18 cellular contexts compared by ENCODE assay signal in the genomic region with DNA sequence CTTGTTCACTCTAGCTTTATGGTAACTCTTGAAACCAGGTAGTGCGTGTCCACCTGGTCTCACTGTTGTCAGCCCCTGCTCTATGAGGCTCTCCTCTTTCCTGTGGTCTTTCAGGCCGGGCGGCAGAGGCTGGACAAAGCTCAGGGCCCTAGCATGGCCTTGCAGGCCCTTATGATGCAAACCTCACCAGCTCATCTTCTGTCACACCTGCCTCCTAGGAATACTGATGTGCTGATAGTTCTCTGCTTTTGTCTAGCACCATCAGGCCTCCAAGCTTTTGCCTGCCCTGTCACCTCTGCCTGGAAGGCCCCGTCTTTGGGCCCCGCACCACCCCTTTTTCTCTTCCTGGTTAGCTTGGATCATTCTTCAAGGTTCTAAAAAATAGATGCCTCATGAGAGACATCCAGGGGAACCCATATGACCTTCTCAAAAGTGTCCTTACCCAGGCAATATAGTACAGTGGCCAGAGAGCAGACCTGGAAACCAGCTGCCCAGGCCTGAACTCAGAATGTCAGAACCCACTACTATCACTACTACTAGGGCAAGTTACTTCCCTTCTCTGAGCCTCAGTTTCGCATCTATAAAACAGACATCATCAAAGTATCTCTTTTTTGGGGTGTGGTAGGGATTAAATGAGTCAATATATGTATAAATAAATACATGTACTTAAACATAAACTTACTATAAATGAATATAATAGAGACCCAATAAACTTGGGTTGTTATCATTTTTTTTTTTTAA.
DNase-seq lines count a peak whose midpoint lies in the region; ATAC-seq and TF ChIP-seq lines count a peak whose summit lies in the region.
"Had no signal": no experiment of that assay in that cellular context is flagged by ENCODE, and none has a peak within 500 bp of the region (broad histone marks: within the 10 kb centered on the region; RNA-seq: fewer than 3 reads in every experiment).

No MANE protein-coding gene starts in this region.

- no peaks in the 10 kb centered on the region for H3K36me3 ChIP-seq in CD4-positive, CD25-positive, alpha-beta regulatory T cell (ENCODE audit: control insufficient read depth, insufficient read depth, low read length)
- H3K36me3 ChIP-seq: MG63 had no signal

- POLR2A ChIA-PET in RWPE1 (lab: Yijun Ruan, JAX; ENCODE audit: low non-redundant PET), result no interaction called here

- peaks cover 4% of the 10 kb centered on the region for H3K36me3 Mint-ChIP-seq in CD4-positive, CD25-positive, alpha-beta regulatory T cell
- H3K36me3 Mint-ChIP-seq in naive B cell, result no peaks in the 10 kb centered on the region
- no peaks in the 10 kb centered on the region for H3K36me3 Mint-ChIP-seq in stimulated activated effector memory CD8-positive, alpha-beta T cell treated with anti-CD3 and anti-CD28 coated beads, Interleukin-12 subunit alpha, Interleukin-12 subunit beta, amount 100 ng/mL, for 72 hours

- H3K9me3 ChIP-seq in CD4-positive, CD25-positive, alpha-beta regulatory T cell (ENCODE audit: control insufficient read depth in 2 of 2, low read length in 2 of 2), result no peaks in the 10 kb centered on the region
- H3K9me3 ChIP-seq: MG63 had no signal

- H3K27me3 Mint-ChIP-seq in CD4-positive, CD25-positive, alpha-beta regulatory T cell, result no peaks in the 10 kb centered on the region
- H3K27me3 Mint-ChIP-seq in naive B cell, result no peaks in the 10 kb centered on the region

- H3K4me3 ChIP-seq in CD4-positive, CD25-positive, alpha-beta regulatory T cell (ENCODE audit: low read depth, low read length), result no peak overlapping the region
- H3K4me3 ChIP-seq: MG63 had no signal

- H3K27me3 ChIP-seq in CD4-positive, CD25-positive, alpha-beta regulatory T cell (ENCODE audit: control insufficient read depth, insufficient read depth, low read length), result no peaks in the 10 kb centered on the region
- H3K27me3 ChIP-seq: MG63 had no signal

- peaks cover 10% of the 10 kb centered on the region for H3K4me1 ChIP-seq in CD4-positive, CD25-positive, alpha-beta regulatory T cell (ENCODE audit: control insufficient read depth, insufficient read depth, low read length, poor library complexity, severe bottlenecking)

- no peak for DNase-seq in CD4-positive, CD25-positive, alpha-beta regulatory T cell
- DNase-seq in RWPE1 (ENCODE audit: low spot score) (no peak), naive B cell (no peak), cerebellar cortex (ENCODE audit: low spot score) (no peak), kidney glomerular epithelial cell (lab: John Stamatoyannopoulos, UW) (no peak), NCI-H526 treated with DMSO at 0.1 percent for 48 hours (lab: John Stamatoyannopoulos, UW) (no peak)
- DNase-seq in stimulated activated effector memory CD8-positive, alpha-beta T cell treated with anti-CD3 and anti-CD28 coated beads, Interleukin-12 subunit alpha, Interleukin-12 subunit beta, amount 100 ng/mL, for 72 hours (ENCODE audit: low spot score in 2 of 2), result no peak
- DNase-seq: ACHN, DND-41, MG63, NCI-H1048, NCI-H1436 treated with DMSO at 0.1 percent for 48 hours, NCI-H2029 treated with DMSO at 0.1 percent for 48 hours, NCI-H2171, NCI-H446 treated with DMSO at 0.1 percent for 48 hours had no signal

- TF ChIP-seq CTCF in RWPE1 (conservative IDR thresholded peaks at IDR 0.05; ENCODE audit: low read depth), result no peak

- H3K27ac Mint-ChIP-seq in CD4-positive, CD25-positive, alpha-beta regulatory T cell, result peak overlapping the region; percentile 9 to 32 (median 27)
- peak overlapping the region in 5 of 6 donors; percentile 12 to 66 (median 51) for H3K27ac Mint-ChIP-seq in naive B cell
- H3K27ac Mint-ChIP-seq in stimulated activated effector memory CD8-positive, alpha-beta T cell treated with anti-CD3 and anti-CD28 coated beads, Interleukin-12 subunit alpha, Interleukin-12 subunit beta, amount 100 ng/mL, for 72 hours, result peak overlapping the region; percentile 1

- no peak overlapping the region for H3K4me3 Mint-ChIP-seq in CD4-positive, CD25-positive, alpha-beta regulatory T cell
- H3K4me3 Mint-ChIP-seq in naive B cell, result no peak overlapping the region
- H3K4me3 Mint-ChIP-seq in stimulated activated effector memory CD8-positive, alpha-beta T cell treated with anti-CD3 and anti-CD28 coated beads, Interleukin-12 subunit alpha, Interleukin-12 subunit beta, amount 100 ng/mL, for 72 hours, result no peak overlapping the region

- H3K9me3 Mint-ChIP-seq in CD4-positive, CD25-positive, alpha-beta regulatory T cell, result peaks cover 0 to 6% (median 0%) of the 10 kb centered on the region in 7 donors
- H3K9me3 Mint-ChIP-seq in naive B cell, result peaks cover 0 to 4% (median 0%) of the 10 kb centered on the region in 7 donors
- H3K9me3 Mint-ChIP-seq in stimulated activated effector memory CD8-positive, alpha-beta T cell treated with anti-CD3 and anti-CD28 coated beads, Interleukin-12 subunit alpha, Interleukin-12 subunit beta, amount 100 ng/mL, for 72 hours, result no peaks in the 10 kb centered on the region

- ATAC-seq in CD4-positive, CD25-positive, alpha-beta regulatory T cell (ENCODE audit: low read depth in 2 of 2), result no peak
- ATAC-seq in naive B cell (ENCODE audit: low read depth in 2 of 2), result no peak
- no peak for ATAC-seq in stimulated activated effector memory CD8-positive, alpha-beta T cell treated with anti-CD3 and anti-CD28 coated beads, Interleukin-12 subunit alpha, Interleukin-12 subunit beta, amount 100 ng/mL, for 72 hours
- ATAC-seq: Panc1, Right ventricle myocardium inferior had no signal

- H3K4me1 Mint-ChIP-seq in CD4-positive, CD25-positive, alpha-beta regulatory T cell, result peaks cover 0 to 19% (median 9%) of the 10 kb centered on the region in 4 donors
- peaks cover 6 to 32% (median 15%) of the 10 kb centered on the region in 3 donors for H3K4me1 Mint-ChIP-seq in naive B cell
- peaks cover 30% of the 10 kb centered on the region for H3K4me1 Mint-ChIP-seq in stimulated activated effector memory CD8-positive, alpha-beta T cell treated with anti-CD3 and anti-CD28 coated beads, Interleukin-12 subunit alpha, Interleukin-12 subunit beta, amount 100 ng/mL, for 72 hours

- no peak overlapping the region for H3K27ac ChIP-seq in CD4-positive, CD25-positive, alpha-beta regulatory T cell (ENCODE audit: insufficient read depth, low read length, poor library complexity, severe bottlenecking)
- peak overlapping the region; percentile 39; the same call in 1 of the 2 replicates for H3K27ac ChIP-seq in RWPE1
- H3K27ac ChIP-seq: C4-2B had no signal

- CTCF ChIA-PET in RWPE1 (lab: Yijun Ruan, JAX), result no interaction called here

Comparison
In these comparisons a context has a peak if more than half of its experiments do, and no peak if none do; other contexts are left out.
1. H3K27ac Mint-ChIP-seq: peak in every context shown above with its lines; median percentile 51 in naive B cell; 27 in CD4-positive, CD25-positive, alpha-beta regulatory T cell; 1 in stimulated activated effector memory CD8-positive, alpha-beta T cell treated with anti-CD3 and anti-CD28 coated beads, Interleukin-12 subunit alpha, Interleukin-12 subunit beta, amount 100 ng/mL, for 72 hours.